In the genomic region with DNA sequence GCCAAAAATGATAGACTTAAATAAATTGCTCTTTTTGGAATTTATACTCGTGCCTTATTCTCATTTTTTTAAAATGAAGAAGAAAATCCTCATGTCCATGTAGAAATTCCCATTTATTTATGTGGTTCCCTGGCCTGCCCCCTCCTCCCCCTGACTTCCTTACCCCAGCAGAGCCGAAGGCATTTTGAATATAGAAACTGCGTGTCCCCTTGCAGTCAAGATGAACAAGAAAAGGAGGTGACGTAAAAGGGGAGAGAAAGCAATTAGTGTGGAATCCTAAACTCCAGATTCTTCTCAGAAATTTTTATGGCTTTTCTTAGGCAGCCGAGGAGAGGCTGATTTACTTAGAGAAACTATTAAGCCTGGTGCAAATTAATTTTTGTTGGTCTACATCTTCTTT, we compare ENCODE assay signal across 21 cellular contexts.
DNase-seq lines count a peak whose midpoint lies in the region; ATAC-seq, FAIRE-seq and TF ChIP-seq lines count a peak whose summit lies in the region.
"Had no signal": no experiment of that assay in that cellular context is flagged by ENCODE, and none has a peak within 500 bp of the region (broad histone marks: within the 10 kb centered on the region; RNA-seq: fewer than 3 reads in every experiment).

No MANE protein-coding gene starts in this region.

- no peak for TF ChIP-seq CTCF in AG10803 (conservative IDR thresholded peaks at IDR 0.05; ENCODE audit: low read length)
- TF ChIP-seq CTCF in neural crest cell (conservative IDR thresholded peaks at IDR 0.05), result no peak

- DNase-seq in AG10803 (ENCODE audit: low read depth) (peak; percentile 94), left kidney (ENCODE audit: low read depth, low spot score) (peak; percentile 67), neural crest cell (ENCODE audit: low read depth, low spot score) (no peak), Ammon's horn (ENCODE audit: low spot score) (no peak)
- DNase-seq in effector memory CD4-positive, alpha-beta T cell, result no peak
- DNase-seq: 8988T; AML-193; CD4-positive, alpha-beta memory T cell; DMS79 treated with DMSO at 0.1 percent for 48 hours; GF-D8; GOT3; H9; KBM-7 had no signal

- no peaks in the 10 kb centered on the region for H3K27me3 Mint-ChIP-seq in neural crest cell (ENCODE audit: low read depth)

- no peaks in the 10 kb centered on the region for H3K27me3 ChIP-seq in effector memory CD4-positive, alpha-beta T cell (replicated peaks; ENCODE audit: control insufficient read depth, insufficient read depth, low read length, poor library complexity, severe bottlenecking)
- H3K27me3 ChIP-seq: BLaER1 had no signal

- no peaks in the 10 kb centered on the region for H3K4me1 ChIP-seq in effector memory CD4-positive, alpha-beta T cell (ENCODE audit: control insufficient read depth, insufficient read depth, low read length, poor library complexity, severe bottlenecking)

- no peaks in the 10 kb centered on the region for H3K36me3 Mint-ChIP-seq in neural crest cell (ENCODE audit: low read depth)
- H3K36me3 Mint-ChIP-seq: CD14-positive monocyte; CD4-positive, alpha-beta memory T cell; IgD-negative memory B cell had no signal

- H3K27ac Mint-ChIP-seq in neural crest cell (ENCODE audit: unreplicated experiment), result peak overlapping the region; percentile 53
- H3K27ac Mint-ChIP-seq: CD14-positive monocyte, H9, IgD-negative memory B cell had no signal

- ATAC-seq in GM18502 (IDR thresholded peaks at IDR 0.05; ENCODE audit: poor library complexity, unreplicated experiment) (no peak), HG03565 (IDR thresholded peaks at IDR 0.05; ENCODE audit: unreplicated experiment) (no peak)
- ATAC-seq: GM12878, HepG2 had no signal

- no peaks in the 10 kb centered on the region for H3K9me3 ChIP-seq in effector memory CD4-positive, alpha-beta T cell (ENCODE audit: control insufficient read depth, low read length)
- H3K9me3 ChIP-seq: BLaER1 had no signal

- no peaks in the 10 kb centered on the region for H3K36me3 ChIP-seq in effector memory CD4-positive, alpha-beta T cell (ENCODE audit: control insufficient read depth, insufficient read depth, low read length)
- H3K36me3 ChIP-seq: BLaER1 had no signal

- no peak overlapping the region for H3K27ac ChIP-seq in effector memory CD4-positive, alpha-beta T cell (ENCODE audit: insufficient read depth, low read length, poor library complexity, severe bottlenecking)
- H3K27ac ChIP-seq: BLaER1 had no signal

- peak; percentile 96 for FAIRE-seq in endometrium (lab: Jason Lieb, UNC)
- FAIRE-seq: GM12878, HepG2 had no signal

- H3K4me3 ChIP-seq in AG10803 (ENCODE audit: low read length), result no peak overlapping the region
- no peak overlapping the region for H3K4me3 ChIP-seq in effector memory CD4-positive, alpha-beta T cell (ENCODE audit: insufficient read depth, low read depth, low read length, poor library complexity, severe bottlenecking)
- H3K4me3 ChIP-seq: BLaER1, GM12878 had no signal

- H3K4me3 Mint-ChIP-seq in neural crest cell, result no peak overlapping the region
- H3K4me3 Mint-ChIP-seq: CD14-positive monocyte; CD4-positive, alpha-beta memory T cell; H9; IgD-negative memory B cell had no signal

- peaks cover 5% of the 10 kb centered on the region for H3K9me3 Mint-ChIP-seq in neural crest cell
- H3K9me3 Mint-ChIP-seq: CD4-positive, alpha-beta memory T cell; H9 had no signal

- peaks cover 29% of the 10 kb centered on the region for H3K4me1 Mint-ChIP-seq in neural crest cell
- H3K4me1 Mint-ChIP-seq: H9, IgD-negative memory B cell had no signal

Comparison
In these comparisons a context has a peak if more than half of its experiments do, and no peak if none do; other contexts are left out.
1. DNase-seq: peak in AG10803 (single experiment) and left kidney (single experiment); none in neural crest cell (single experiment), Ammon's horn (single experiment) and effector memory CD4-positive, alpha-beta T cell (0 of 3).